30 cellular contexts compared by ENCODE assay signal in genomic region chr4:55528495-55528894, GRCh38.
"Had no signal": no experiment of that assay in that cellular context is flagged by ENCODE, and none has a peak within 500 bp of the region (broad histone marks: within the 10 kb centered on the region; RNA-seq: fewer than 3 reads in every experiment).

No MANE protein-coding gene starts in this region.

- H3K36me3 Mint-ChIP-seq: stimulated activated effector memory CD8-positive, alpha-beta T cell treated with anti-CD3 and anti-CD28 coated beads, Interleukin-12 subunit alpha, Interleukin-12 subunit beta, amount 100 ng/mL, for 72 hours had no signal

- ATAC-seq: left colon; left lung; mucosa of descending colon; naive thymus-derived CD4-positive, alpha-beta T cell; natural killer cell treated with Interleukin-12 subunit alpha and Interleukin-12 subunit beta and Interleukin-15 and Interleukin-18, amount 100 ng/mL, for 72 hours; pancreas; right cardiac atrium; stimulated activated effector memory CD8-positive, alpha-beta T cell treated with anti-CD3 and anti-CD28 coated beads, Interleukin-12 subunit alpha, Interleukin-12 subunit beta, amount 100 ng/mL, for 72 hours; upper lobe of right lung had no signal

- H3K4me1 ChIP-seq: left lung, prostate gland, spleen, suprapubic skin, tibial artery, upper lobe of right lung had no signal

- FAIRE-seq: islet of Langerhans, kidney, pancreas, small intestine, urothelium cell line had no signal

- H3K36me3 ChIP-seq: pancreas, prostate gland, sigmoid colon, suprapubic skin, tibial artery, upper lobe of right lung had no signal

- DNase-seq: kidney; left colon; left lung; midbrain; mucosa of descending colon; naive thymus-derived CD4-positive, alpha-beta T cell; nucleus accumbens; pancreas; posterior cingulate gyrus; retina; right cardiac atrium; sigmoid colon; small intestine; spleen; stimulated activated CD4-positive, alpha-beta T cell treated with anti-CD3 and anti-CD28 coated beads, Interleukin-4, amount 100 ng/mL, for 24 hours; stimulated activated naive CD4-positive, alpha-beta T cell; tibial artery; trophoblast cell; upper lobe of right lung had no signal

- H3K9me3 Mint-ChIP-seq: natural killer cell treated with Interleukin-12 subunit alpha and Interleukin-12 subunit beta and Interleukin-15 and Interleukin-18, amount 100 ng/mL, for 72 hours; stimulated activated effector memory CD8-positive, alpha-beta T cell treated with anti-CD3 and anti-CD28 coated beads, Interleukin-12 subunit alpha, Interleukin-12 subunit beta, amount 100 ng/mL, for 72 hours had no signal

- H3K27me3 Mint-ChIP-seq: naive thymus-derived CD4-positive, alpha-beta T cell; natural killer cell treated with Interleukin-12 subunit alpha and Interleukin-12 subunit beta and Interleukin-15 and Interleukin-18, amount 100 ng/mL, for 72 hours; stimulated activated naive CD8-positive, alpha-beta T cell treated with anti-CD3 and anti-CD28 coated beads, Interleukin-15, Interleukin-2, amounts not matched to agents 100 ng/mL and 50 ng/mL, for 24 hours had no signal

- H3K9me3 ChIP-seq: mucosa of descending colon, pancreas, prostate gland, thoracic aorta, upper lobe of right lung had no signal

- H3K27ac ChIP-seq: hepatocyte, left lung, pancreas, prostate gland, sigmoid colon, spleen, suprapubic skin, thoracic aorta, tibial artery, upper lobe of right lung had no signal

- H3K4me3 Mint-ChIP-seq: naive thymus-derived CD4-positive, alpha-beta T cell; natural killer cell treated with Interleukin-12 subunit alpha and Interleukin-12 subunit beta and Interleukin-15 and Interleukin-18, amount 100 ng/mL, for 72 hours; neural crest cell; stimulated activated effector memory CD8-positive, alpha-beta T cell treated with anti-CD3 and anti-CD28 coated beads, Interleukin-12 subunit alpha, Interleukin-12 subunit beta, amount 100 ng/mL, for 72 hours; stimulated activated naive CD8-positive, alpha-beta T cell treated with anti-CD3 and anti-CD28 coated beads, Interleukin-15, Interleukin-2, amounts not matched to agents 100 ng/mL and 50 ng/mL, for 24 hours had no signal

- H3K27me3 ChIP-seq: hepatocyte, left lung, pancreas, sigmoid colon, spleen, suprapubic skin, tibial artery, upper lobe of right lung had no signal

- H3K27ac Mint-ChIP-seq: natural killer cell treated with Interleukin-12 subunit alpha and Interleukin-12 subunit beta and Interleukin-15 and Interleukin-18, amount 100 ng/mL, for 72 hours; stimulated activated effector memory CD8-positive, alpha-beta T cell treated with anti-CD3 and anti-CD28 coated beads, Interleukin-12 subunit alpha, Interleukin-12 subunit beta, amount 100 ng/mL, for 72 hours; stimulated activated naive CD8-positive, alpha-beta T cell treated with anti-CD3 and anti-CD28 coated beads, Interleukin-15, Interleukin-2, amounts not matched to agents 100 ng/mL and 50 ng/mL, for 24 hours had no signal

- H3K4me3 ChIP-seq: hepatocyte, left lung, lung, mucosa of descending colon, pancreas, prostate gland, sigmoid colon, spleen, suprapubic skin, thoracic aorta, tibial artery, upper lobe of right lung had no signal

- H2AFZ ChIP-seq: hepatocyte had no signal

- H3K4me2 ChIP-seq: hepatocyte had no signal
